2 cellular contexts compared by ENCODE assay signal in genomic region chr13:31199849-31200635, GRCh38.
A peak's percentile ranks its signal among the peaks of the same experiment; 100 is the strongest.
TF ChIP-seq lines count a peak whose summit lies in the region.

Gene B3GLCT, plus strand, starts transcription at chr13:31199975. Its CDS starts 110 bp downstream, at chr13:31200085.

TF ChIP-seq in GM23338, 12 proteins besides CTCF, POLR2A, EP300 and RAD21 (continued from another document):
- no peak for TF ChIP-seq ETS1 (IDR thresholded peaks at IDR 0.05)
- no peak for TF ChIP-seq NANOG (IDR thresholded peaks at IDR 0.05; ENCODE audit: borderline replicate concordance)
- TF ChIP-seq EZH2 (IDR thresholded peaks at IDR 0.05; ENCODE audit: low read depth, unreplicated experiment): no peak
- no peak for TF ChIP-seq STAT1 (IDR thresholded peaks at IDR 0.05; ENCODE audit: unreplicated experiment)
- TF ChIP-seq ZNF114 (CRISPR knock-in tag; IDR thresholded peaks at IDR 0.05): no peak
- TF ChIP-seq REST (IDR thresholded peaks at IDR 0.05; ENCODE audit: unreplicated experiment): no peak

TF ChIP-seq in SK-N-SH, 30 proteins besides CTCF, POLR2A, EP300 and RAD21 (continued from another document):
- TF ChIP-seq FOSL2 (IDR thresholded peaks at IDR 0.05; ENCODE audit: borderline replicate concordance, low read depth): no peak
- no peak for TF ChIP-seq MEF2A (IDR thresholded peaks at IDR 0.05; ENCODE audit: borderline replicate concordance, low read depth)
- no peak for TF ChIP-seq ZBTB33 (IDR thresholded peaks at IDR 0.05; ENCODE audit: borderline replicate concordance, low read depth)
- TF ChIP-seq FOXM1 (IDR thresholded peaks at IDR 0.05; ENCODE audit: low read depth): no peak
- TF ChIP-seq FOXJ3 (CRISPR knock-in tag; IDR thresholded peaks at IDR 0.05): no peak
- TF ChIP-seq POLR2AphosphoS5 (IDR thresholded peaks at IDR 0.05; ENCODE audit: low read depth, low read length): no peak
- TF ChIP-seq RFX5 (IDR thresholded peaks at IDR 0.05; ENCODE audit: low read length): no peak
- no peak for TF ChIP-seq MAX (IDR thresholded peaks at IDR 0.05; ENCODE audit: low read depth)
- peak; percentile 82 for TF ChIP-seq CHD2 (IDR thresholded peaks at IDR 0.05; ENCODE audit: low read length, partially characterized antibody)
- TF ChIP-seq ELF1 (IDR thresholded peaks at IDR 0.05): no peak
- TF ChIP-seq EZH2phosphoT487 (IDR thresholded peaks at IDR 0.05; ENCODE audit: borderline replicate concordance, low read depth): no peak
- TF ChIP-seq TEAD4 (IDR thresholded peaks at IDR 0.05; ENCODE audit: borderline replicate concordance, insufficient read depth): 0 out of 2 replicates have a peak, but pooled peaks have one; percentile 19
- no peak for TF ChIP-seq IRF3 (IDR thresholded peaks at IDR 0.05; ENCODE audit: low read depth, low read length)
- no peak for TF ChIP-seq JUND (IDR thresholded peaks at IDR 0.05)
- TF ChIP-seq YY1 (IDR thresholded peaks at IDR 0.05; ENCODE audit: low read depth): no peak
- TF ChIP-seq GABPA (IDR thresholded peaks at IDR 0.05; ENCODE audit: low read depth): no peak
- TF ChIP-seq REST (IDR thresholded peaks at IDR 0.05; ENCODE audit: low read depth, low read length): 0 out of 2 replicates have a peak, but pooled peaks have one; percentile 8
- TF ChIP-seq NRF1 (IDR thresholded peaks at IDR 0.05; ENCODE audit: low read depth, low read length): 0 out of 2 replicates have a peak, but pooled peaks have one; percentile 1
- TF ChIP-seq USF2 (IDR thresholded peaks at IDR 0.05; ENCODE audit: borderline replicate concordance, low read depth, low read length): no peak
- TF ChIP-seq USF1 (IDR thresholded peaks at IDR 0.05; ENCODE audit: borderline replicate concordance, low read depth): no peak
- peak; percentile 76 for TF ChIP-seq SMC3 (IDR thresholded peaks at IDR 0.05; ENCODE audit: low read depth, low read length)
